ENCODE assay signal across 23 cellular contexts in genomic region chr18:70956554-70956953, GRCh38.
"Had no signal": no experiment of that assay in that cellular context is flagged by ENCODE, and none has a peak within 500 bp of the region (broad histone marks: within the 10 kb centered on the region; RNA-seq: fewer than 3 reads in every experiment).

No MANE protein-coding gene starts in this region.

- H3K27ac ChIP-seq: coronary artery, dorsolateral prefrontal cortex, epithelial cell of prostate, esophagus squamous epithelium, gastrocnemius medialis, heart right ventricle, left lung, lower lobe of right lung had no signal

- H3K4me3 Mint-ChIP-seq: naive thymus-derived CD4-positive, alpha-beta T cell had no signal

- H3K4me1 Mint-ChIP-seq: naive thymus-derived CD4-positive, alpha-beta T cell had no signal

- H3K36me3 ChIP-seq: esophagus squamous epithelium, gastrocnemius medialis, heart right ventricle, left lung, lower lobe of right lung had no signal

- ATAC-seq: esophagus mucosa; gastrocnemius medialis; heart right ventricle; left cardiac atrium; left lung; left ventricle myocardium superior; lower lobe of right lung; naive thymus-derived CD4-positive, alpha-beta T cell had no signal

- H3K27me3 ChIP-seq: esophagus squamous epithelium, gastrocnemius medialis, heart right ventricle, left lung had no signal

- H3K4me3 ChIP-seq: coronary artery, dorsolateral prefrontal cortex, esophagus squamous epithelium, gastrocnemius medialis, heart right ventricle, left lung, lower lobe of right lung had no signal

- H3K36me3 Mint-ChIP-seq: naive thymus-derived CD4-positive, alpha-beta T cell had no signal

- H3K9me3 ChIP-seq: gastrocnemius medialis, left lung, lower lobe of right lung had no signal

- H3K4me1 ChIP-seq: esophagus squamous epithelium, gastrocnemius medialis, heart right ventricle, left lung, lower lobe of right lung had no signal

- H3K27me3 Mint-ChIP-seq: naive thymus-derived CD4-positive, alpha-beta T cell had no signal

- DNase-seq: dermis blood vessel endothelial cell; dorsolateral prefrontal cortex; effector CD4-positive, alpha-beta T cell; effector memory CD4-positive, alpha-beta T cell; erythroblast; esophagus squamous epithelium; foreskin fibroblast; foreskin melanocyte; gastrocnemius medialis; glutamatergic neuron; head of caudate nucleus; heart right ventricle; hypothalamus; left cardiac atrium; left lung; left ventricle myocardium superior; lower lobe of right lung; mesenchymal stem cell; midbrain had no signal

- H3K27ac Mint-ChIP-seq: naive thymus-derived CD4-positive, alpha-beta T cell had no signal
